25 cellular contexts compared by ENCODE assay signal in genomic region chr4:186307497-186307896, GRCh38. TPM values are rescaled to one million over a fixed set of nuclear protein-coding genes. Genes with fewer than 3 reads are reported as not detected.
"Had no signal": no experiment of that assay in that cellular context is flagged by ENCODE, and none has a peak within 500 bp of the region (broad histone marks: within the 10 kb centered on the region; RNA-seq: fewer than 3 reads in every experiment).

No MANE protein-coding gene starts in this region.

- H3K4me3 ChIP-seq: adrenal gland, body of pancreas, K562, Peyer's patch had no signal

- DNase-seq: activated CD4-positive, alpha-beta T cell treated with anti-CD3 and anti-CD28 coated beads for 48 hours; activated CD4-positive, alpha-beta T cell treated with anti-CD3 and anti-CD28 coated beads, Interleukin-2, amount 50 U/mL, for 4 hours; activated CD4-positive, CD25-positive, alpha-beta regulatory T cell treated with anti-CD3 and anti-CD28 coated beads, Interleukin-2, amount 50 U/mL, for 72 hours; activated CD8-positive, alpha-beta memory T cell treated with anti-CD3 and anti-CD28 coated beads, Interleukin-2, amount 50 U/mL, for 48 hours; activated CD8-positive, alpha-beta T cell treated with anti-CD3 and anti-CD28 coated beads, Interleukin-2, amount 10 ng/mL, durations not matched to agents 7 days and 5 days; activated naive CD4-positive, alpha-beta T cell treated with anti-CD3 and anti-CD28 coated beads, Interleukin-2, amount 50 U/mL, for 16 hours; activated naive CD8-positive, alpha-beta T cell treated with anti-CD3 and anti-CD28 coated beads, Interleukin-2, amount 10 ng/mL, durations not matched to agents 7 days and 5 days; activated T-cell treated with anti-CD3 and anti-CD28 coated beads, Interleukin-2, amount 50 U/mL, for 1 hour; adrenal gland; anterior cingulate cortex; body of pancreas; Kasumi-1; NCI-H1105 treated with DMSO at 0.1 percent for 48 hours; NCI-H1436 treated with DMSO at 0.1 percent for 48 hours; NCI-H187; NCI-H2081; NCI-H510A treated with DMSO at 0.1 percent for 48 hours; NCI-H69; Peyer's patch; SIG-M5; T-helper 17 cell; T-helper 9 cell had no signal

- H3K27me3 ChIP-seq: body of pancreas, Peyer's patch had no signal

- ATAC-seq: activated CD8-positive, alpha-beta T cell treated with anti-CD3 and anti-CD28 coated beads, Interleukin-2, amount 10 ng/mL, durations not matched to agents 7 days and 5 days; body of pancreas; K562; T-helper 17 cell; WTC11 had no signal

- H3K27ac ChIP-seq: adrenal gland, body of pancreas, Peyer's patch, RWPE1 had no signal

- H3K4me1 ChIP-seq: adrenal gland, body of pancreas, Peyer's patch had no signal

- H3K9me3 ChIP-seq: adrenal gland, body of pancreas, Peyer's patch had no signal

- H3K36me3 ChIP-seq: adrenal gland, Peyer's patch had no signal

RNA-seq across cellular contexts. Expression of gene F11, which starts 41.5 kb away (rescaled TPM):
- total RNA-seq: activated CD8-positive, alpha-beta T cell treated with anti-CD3 and anti-CD28 coated beads, Interleukin-2, amount 10 ng/mL, durations not matched to agents 7 days and 5 days; activated naive CD8-positive, alpha-beta T cell treated with anti-CD3 and anti-CD28 coated beads, Interleukin-2, amount 10 ng/mL, durations not matched to agents 7 days and 5 days; K562; T-helper 17 cell had no signal
- polyA plus RNA-seq: K562 had no signal
